1 cellular context compared by ENCODE assay signal in genomic region chr19:57613941-57614743, GRCh38.
TF ChIP-seq lines count a peak whose summit lies in the region.

ZNF134 (plus strand) TSS chr19:57614242; CDS start chr19:57619469, 5,227 bp downstream.

TF ChIP-seq in HepG2, 621 proteins besides CTCF, POLR2A, EP300 and RAD21 (continued from another document and continues in another):
- TF ChIP-seq, protein P1, sequence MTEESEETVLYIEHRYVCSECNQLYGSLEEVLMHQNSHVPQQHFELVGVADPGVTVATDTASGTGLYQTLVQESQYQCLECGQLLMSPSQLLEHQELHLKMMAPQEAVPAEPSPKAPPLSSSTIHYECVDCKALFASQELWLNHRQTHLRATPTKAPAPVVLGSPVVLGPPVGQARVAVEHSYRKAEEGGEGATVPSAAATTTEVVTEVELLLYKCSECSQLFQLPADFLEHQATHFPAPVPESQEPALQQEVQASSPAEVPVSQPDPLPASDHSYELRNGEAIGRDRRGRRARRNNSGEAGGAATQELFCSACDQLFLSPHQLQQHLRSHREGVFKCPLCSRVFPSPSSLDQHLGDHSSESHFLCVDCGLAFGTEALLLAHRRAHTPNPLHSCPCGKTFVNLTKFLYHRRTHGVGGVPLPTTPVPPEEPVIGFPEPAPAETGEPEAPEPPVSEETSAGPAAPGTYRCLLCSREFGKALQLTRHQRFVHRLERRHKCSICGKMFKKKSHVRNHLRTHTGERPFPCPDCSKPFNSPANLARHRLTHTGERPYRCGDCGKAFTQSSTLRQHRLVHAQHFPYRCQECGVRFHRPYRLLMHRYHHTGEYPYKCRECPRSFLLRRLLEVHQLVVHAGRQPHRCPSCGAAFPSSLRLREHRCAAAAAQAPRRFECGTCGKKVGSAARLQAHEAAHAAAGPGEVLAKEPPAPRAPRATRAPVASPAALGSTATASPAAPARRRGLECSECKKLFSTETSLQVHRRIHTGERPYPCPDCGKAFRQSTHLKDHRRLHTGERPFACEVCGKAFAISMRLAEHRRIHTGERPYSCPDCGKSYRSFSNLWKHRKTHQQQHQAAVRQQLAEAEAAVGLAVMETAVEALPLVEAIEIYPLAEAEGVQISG (CRISPR knock-in tag; IDR thresholded peaks at IDR 0.05): peak; percentile 89
- TF ChIP-seq HINFP (CRISPR knock-in tag; IDR thresholded peaks at IDR 0.05; ENCODE audit: low read depth) (no peak), MYC (CRISPR knock-in tag; IDR thresholded peaks at IDR 0.05; ENCODE audit: borderline replicate concordance) (peak; percentile 61; the same call in 1 of the 2 replicates), GABPB1 (CRISPR knock-in tag; IDR thresholded peaks at IDR 0.05) (peak; percentile 97), MEIS1 (CRISPR knock-in tag; IDR thresholded peaks at IDR 0.05; ENCODE audit: borderline replicate concordance) (peak; percentile 79; the same call in 1 of the 2 replicates), ZFP36L1 (CRISPR knock-in tag; IDR thresholded peaks at IDR 0.05) (no peak), PHF8 (CRISPR knock-in tag; IDR thresholded peaks at IDR 0.05) (peak; percentile 91), ZNF383 (CRISPR knock-in tag; IDR thresholded peaks at IDR 0.05; ENCODE audit: borderline replicate concordance) (0 out of 2 replicates have a peak, but pooled peaks have one; percentile 45), FOSL1 (CRISPR knock-in tag; IDR thresholded peaks at IDR 0.05; ENCODE audit: borderline replicate concordance) (no peak), ZNF121 (CRISPR knock-in tag; IDR thresholded peaks at IDR 0.05) (0 out of 2 replicates have a peak, but pooled peaks have one; percentile 24), POLR2AphosphoS5 (IDR thresholded peaks at IDR 0.05; ENCODE audit: low read depth, low read length) (peak; percentile 84), ZNF674 (CRISPR knock-in tag; IDR thresholded peaks at IDR 0.05; ENCODE audit: low read depth) (no peak), ZNF563 (CRISPR knock-in tag; IDR thresholded peaks at IDR 0.05) (peak; percentile 74), TAF1 (CRISPR knock-in tag; IDR thresholded peaks at IDR 0.05) (peak; percentile 68), MAZ (IDR thresholded peaks at IDR 0.05; ENCODE audit: borderline replicate concordance, low read depth, low read length) (no peak), MAZ (CRISPR knock-in tag; IDR thresholded peaks at IDR 0.05; ENCODE audit: low read depth) (peak; percentile 84), SNAPC2 (CRISPR knock-in tag; IDR thresholded peaks at IDR 0.05) (no peak), HCFC1 (IDR thresholded peaks at IDR 0.05; ENCODE audit: low read depth, low read length) (peak; percentile 91), ZHX1 (CRISPR knock-in tag; IDR thresholded peaks at IDR 0.05; ENCODE audit: low read depth) (no peak), AHR (CRISPR knock-in tag; IDR thresholded peaks at IDR 0.05) (0 out of 2 replicates have a peak, but pooled peaks have one; percentile 23), SPEN (CRISPR knock-in tag; IDR thresholded peaks at IDR 0.05; ENCODE audit: low read depth) (peak; percentile 85), SALL2 (CRISPR knock-in tag; IDR thresholded peaks at IDR 0.05) (peak; percentile 55; the same call in 1 of the 2 replicates), ZNF883 (CRISPR knock-in tag; IDR thresholded peaks at IDR 0.05; ENCODE audit: not compliant biosample characterization) (peak; percentile 42), IKZF1 (IDR thresholded peaks at IDR 0.05) (no peak), STAT6 (CRISPR knock-in tag; IDR thresholded peaks at IDR 0.05; ENCODE audit: borderline replicate concordance) (peak; percentile 39; the same call in 1 of the 2 replicates), CREB1 (IDR thresholded peaks at IDR 0.05) (no peak), CREB1 (CRISPR knock-in tag; IDR thresholded peaks at IDR 0.05) (peak; percentile 82), ELF4 (CRISPR knock-in tag; IDR thresholded peaks at IDR 0.05; ENCODE audit: borderline replicate concordance) (0 out of 2 replicates have a peak, but pooled peaks have one; percentile 44), ZNF629 (CRISPR knock-in tag; conservative IDR thresholded peaks at IDR 0.05) (0 out of 2 replicates have a peak, but pooled peaks have one; percentile 32), ZNF274 (CRISPR knock-in tag; IDR thresholded peaks at IDR 0.05) (peak; percentile 50; the same call in 1 of the 2 replicates), SUZ12 (IDR thresholded peaks at IDR 0.05; ENCODE audit: low read depth, low read length) (peak; percentile 74), U2AF1 (optimal IDR thresholded peaks at IDR 0.05; ENCODE audit: low read depth, low read length) (peak; percentile 28), RBM39 (IDR thresholded peaks at IDR 0.05; ENCODE audit: low read depth, low read length, poor library complexity, severe bottlenecking) (peak; percentile 83), ZNF615 (CRISPR knock-in tag; IDR thresholded peaks at IDR 0.05; ENCODE audit: borderline replicate concordance) (no peak), MED1 (CRISPR knock-in tag; IDR thresholded peaks at IDR 0.05) (peak; percentile 48; the same call in 1 of the 2 replicates), ISX (CRISPR knock-in tag; conservative IDR thresholded peaks at IDR 0.05) (peak; percentile 36; the same call in 1 of the 2 replicates), ZNF788 (CRISPR knock-in tag; IDR thresholded peaks at IDR 0.05; ENCODE audit: borderline replicate concordance) (peak; percentile 60; the same call in 1 of the 2 replicates), TEAD2 (CRISPR knock-in tag; IDR thresholded peaks at IDR 0.05) (0 out of 2 replicates have a peak, but pooled peaks have one; percentile 23), STAG1 (CRISPR knock-in tag; IDR thresholded peaks at IDR 0.05) (peak; percentile 25; the same call in 1 of the 2 replicates), KLF16 (CRISPR knock-in tag; IDR thresholded peaks at IDR 0.05) (peak in 1 of 2 experiments; percentile 69; a peak in 1 of 4 replicates), KAT8 (CRISPR knock-in tag; IDR thresholded peaks at IDR 0.05) (peak; percentile 94), ZNF777 (CRISPR knock-in tag; IDR thresholded peaks at IDR 0.05) (peak; percentile 50; the same call in 1 of the 2 replicates), TFDP1 (CRISPR knock-in tag; IDR thresholded peaks at IDR 0.05; ENCODE audit: borderline replicate concordance) (peak; percentile 28; the same call in 1 of the 2 replicates)
- TF ChIP-seq, protein P2, sequence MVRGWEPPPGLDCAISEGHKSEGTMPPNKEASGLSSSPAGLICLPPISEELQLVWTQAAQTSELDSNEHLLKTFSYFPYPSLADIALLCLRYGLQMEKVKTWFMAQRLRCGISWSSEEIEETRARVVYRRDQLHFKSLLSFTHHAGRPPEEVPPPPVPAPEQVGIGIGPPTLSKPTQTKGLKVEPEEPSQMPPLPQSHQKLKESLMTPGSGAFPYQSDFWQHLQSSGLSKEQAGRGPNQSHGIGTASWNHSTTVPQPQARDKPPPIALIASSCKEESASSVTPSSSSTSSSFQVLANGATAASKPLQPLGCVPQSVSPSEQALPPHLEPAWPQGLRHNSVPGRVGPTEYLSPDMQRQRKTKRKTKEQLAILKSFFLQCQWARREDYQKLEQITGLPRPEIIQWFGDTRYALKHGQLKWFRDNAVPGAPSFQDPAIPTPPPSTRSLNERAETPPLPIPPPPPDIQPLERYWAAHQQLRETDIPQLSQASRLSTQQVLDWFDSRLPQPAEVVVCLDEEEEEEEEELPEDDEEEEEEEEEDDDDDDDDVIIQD (CRISPR knock-in tag; IDR thresholded peaks at IDR 0.05; ENCODE audit: low read depth): 0 out of 2 replicates have a peak, but pooled peaks have one; percentile 48
- TF ChIP-seq, protein P3, sequence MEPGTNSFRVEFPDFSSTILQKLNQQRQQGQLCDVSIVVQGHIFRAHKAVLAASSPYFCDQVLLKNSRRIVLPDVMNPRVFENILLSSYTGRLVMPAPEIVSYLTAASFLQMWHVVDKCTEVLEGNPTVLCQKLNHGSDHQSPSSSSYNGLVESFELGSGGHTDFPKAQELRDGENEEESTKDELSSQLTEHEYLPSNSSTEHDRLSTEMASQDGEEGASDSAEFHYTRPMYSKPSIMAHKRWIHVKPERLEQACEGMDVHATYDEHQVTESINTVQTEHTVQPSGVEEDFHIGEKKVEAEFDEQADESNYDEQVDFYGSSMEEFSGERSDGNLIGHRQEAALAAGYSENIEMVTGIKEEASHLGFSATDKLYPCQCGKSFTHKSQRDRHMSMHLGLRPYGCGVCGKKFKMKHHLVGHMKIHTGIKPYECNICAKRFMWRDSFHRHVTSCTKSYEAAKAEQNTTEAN (CRISPR knock-in tag; conservative IDR thresholded peaks at IDR 0.05): peak; percentile 19; the same call in 1 of the 2 replicates
- TF ChIP-seq, protein P4, sequence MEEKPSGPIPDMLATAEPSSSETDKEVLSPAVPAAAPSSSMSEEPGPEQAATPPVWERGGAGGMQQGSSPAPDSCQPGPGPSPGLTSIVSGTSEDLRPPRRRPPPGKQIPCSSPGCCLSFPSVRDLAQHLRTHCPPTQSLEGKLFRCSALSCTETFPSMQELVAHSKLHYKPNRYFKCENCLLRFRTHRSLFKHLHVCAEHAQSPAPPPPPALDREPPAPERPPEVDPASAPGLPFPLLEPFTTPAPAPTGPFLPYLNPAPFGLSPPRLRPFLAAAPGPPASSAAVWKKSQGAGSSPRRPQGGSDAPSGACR (CRISPR knock-in tag; IDR thresholded peaks at IDR 0.05): peak; percentile 76; the same call in 1 of the 2 replicates
- TF ChIP-seq, protein P5, sequence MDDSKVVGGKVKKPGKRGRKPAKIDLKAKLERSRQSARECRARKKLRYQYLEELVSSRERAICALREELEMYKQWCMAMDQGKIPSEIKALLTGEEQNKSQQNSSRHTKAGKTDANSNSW (CRISPR knock-in tag; IDR thresholded peaks at IDR 0.05; ENCODE audit: borderline replicate concordance): no peak
